In the genomic region with DNA sequence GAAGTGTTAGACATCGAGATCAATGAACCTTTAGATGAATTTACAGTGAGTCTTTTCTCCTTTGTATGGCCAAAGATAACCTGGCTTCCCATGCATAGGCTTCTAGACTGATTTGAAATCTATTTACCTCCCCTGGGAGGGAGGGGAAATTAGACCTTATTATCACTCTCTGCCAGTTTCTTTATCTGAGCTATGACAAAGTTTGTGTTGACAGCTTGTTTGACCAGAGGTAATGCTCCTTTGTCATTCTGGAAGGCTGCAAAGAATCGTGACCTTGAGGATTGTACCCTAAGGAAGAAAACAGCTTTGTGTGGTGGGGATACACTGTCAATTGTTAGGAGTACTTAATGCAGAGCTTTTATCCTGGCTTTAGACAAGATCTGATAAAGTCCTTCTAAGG, we compare ENCODE assay signal across 1 cellular context.
TF ChIP-seq lines count a peak whose summit lies in the region.

No MANE protein-coding gene starts in this region.

TF ChIP-seq in HCT116, 20 proteins besides CTCF, POLR2A, EP300 and RAD21 (continued from another document):
- TF ChIP-seq, protein P1, sequence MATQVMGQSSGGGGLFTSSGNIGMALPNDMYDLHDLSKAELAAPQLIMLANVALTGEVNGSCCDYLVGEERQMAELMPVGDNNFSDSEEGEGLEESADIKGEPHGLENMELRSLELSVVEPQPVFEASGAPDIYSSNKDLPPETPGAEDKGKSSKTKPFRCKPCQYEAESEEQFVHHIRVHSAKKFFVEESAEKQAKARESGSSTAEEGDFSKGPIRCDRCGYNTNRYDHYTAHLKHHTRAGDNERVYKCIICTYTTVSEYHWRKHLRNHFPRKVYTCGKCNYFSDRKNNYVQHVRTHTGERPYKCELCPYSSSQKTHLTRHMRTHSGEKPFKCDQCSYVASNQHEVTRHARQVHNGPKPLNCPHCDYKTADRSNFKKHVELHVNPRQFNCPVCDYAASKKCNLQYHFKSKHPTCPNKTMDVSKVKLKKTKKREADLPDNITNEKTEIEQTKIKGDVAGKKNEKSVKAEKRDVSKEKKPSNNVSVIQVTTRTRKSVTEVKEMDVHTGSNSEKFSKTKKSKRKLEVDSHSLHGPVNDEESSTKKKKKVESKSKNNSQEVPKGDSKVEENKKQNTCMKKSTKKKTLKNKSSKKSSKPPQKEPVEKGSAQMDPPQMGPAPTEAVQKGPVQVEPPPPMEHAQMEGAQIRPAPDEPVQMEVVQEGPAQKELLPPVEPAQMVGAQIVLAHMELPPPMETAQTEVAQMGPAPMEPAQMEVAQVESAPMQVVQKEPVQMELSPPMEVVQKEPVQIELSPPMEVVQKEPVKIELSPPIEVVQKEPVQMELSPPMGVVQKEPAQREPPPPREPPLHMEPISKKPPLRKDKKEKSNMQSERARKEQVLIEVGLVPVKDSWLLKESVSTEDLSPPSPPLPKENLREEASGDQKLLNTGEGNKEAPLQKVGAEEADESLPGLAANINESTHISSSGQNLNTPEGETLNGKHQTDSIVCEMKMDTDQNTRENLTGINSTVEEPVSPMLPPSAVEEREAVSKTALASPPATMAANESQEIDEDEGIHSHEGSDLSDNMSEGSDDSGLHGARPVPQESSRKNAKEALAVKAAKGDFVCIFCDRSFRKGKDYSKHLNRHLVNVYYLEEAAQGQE (IDR thresholded peaks at IDR 0.05; ENCODE audit: low read depth), result no peak
